Comparison of ENCODE assay signal across 12 cellular contexts in the genomic region with DNA sequence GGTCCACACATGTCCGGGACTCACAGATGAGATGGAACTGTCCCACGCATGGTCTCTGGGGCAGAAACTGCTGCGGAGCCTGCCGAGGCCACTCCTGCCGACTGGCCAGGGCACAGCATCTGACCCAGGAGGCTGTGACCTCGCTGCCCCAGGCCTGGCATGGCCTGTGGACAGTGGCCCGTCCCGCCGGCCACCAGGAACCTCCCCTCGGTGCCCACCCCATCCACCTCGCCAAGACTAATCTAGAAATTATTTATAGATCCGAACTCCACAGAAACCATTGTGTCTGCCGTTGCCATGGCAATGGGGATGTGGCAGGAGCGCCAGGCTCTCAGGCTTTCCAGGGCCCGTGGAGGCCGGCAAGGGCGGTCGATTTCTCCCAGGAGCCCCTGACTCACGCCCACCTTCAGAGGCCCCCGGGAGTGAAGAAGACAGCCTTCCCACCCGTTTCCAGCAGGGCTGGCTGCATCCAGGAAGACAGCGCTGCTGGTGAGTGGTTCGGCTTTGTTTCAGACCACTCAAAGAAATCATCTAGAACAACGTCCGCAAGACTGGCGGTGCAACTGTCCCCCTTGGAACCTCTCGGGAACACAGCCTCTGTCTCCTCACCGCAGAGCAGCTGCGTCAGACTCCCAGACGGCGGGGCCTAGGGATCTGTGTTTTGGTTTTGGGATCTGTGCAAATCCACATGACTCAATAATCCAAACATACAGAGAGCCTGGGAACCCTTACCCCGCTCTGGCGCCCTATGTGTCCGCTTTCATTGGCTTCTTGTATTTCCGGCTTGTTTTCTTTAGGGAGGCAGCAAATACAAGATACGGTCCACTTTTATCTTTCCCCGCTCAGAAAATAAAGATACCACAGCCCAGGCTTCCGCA. TPM values are rescaled to one million over a fixed set of nuclear protein-coding genes. Genes with fewer than 3 reads are reported as not detected.
DNase-seq lines count a peak whose midpoint lies in the region; ATAC-seq, FAIRE-seq and TF ChIP-seq lines count a peak whose summit lies in the region.
"Had no signal": no experiment of that assay in that cellular context is flagged by ENCODE, and none has a peak within 500 bp of the region (broad histone marks: within the 10 kb centered on the region; RNA-seq: fewer than 3 reads in every experiment).

No MANE protein-coding gene starts in this region.

- intact Hi-C loops in right cardiac atrium (cut with DNase I): loop anchor here in 2 of 4 donors (5.0 to 10.0 kb wide), 2 partner anchors 124 to 126 kb away; no protein-coding TSS in a partner anchor
- intact Hi-C loops in spleen (cut with DNase I; ENCODE audit: low total_unique reads): no loop called here

- TF ChIP-seq CTCF in astrocyte (IDR thresholded peaks at IDR 0.05; ENCODE audit: insufficient read depth, low read depth, low read length): no peak
- TF ChIP-seq CTCF in spleen (IDR thresholded peaks at IDR 0.05 in 8 of 11, conservative IDR thresholded peaks at IDR 0.05 in 3 of 11): no peak

- peak overlapping the region; percentile 72 for H2AFZ ChIP-seq in astrocyte (ENCODE audit: low read depth, low read length)

- H3K27ac ChIP-seq in astrocyte (ENCODE audit: low read depth, low read length) (peak overlapping the region; percentile 57), right cardiac atrium (ENCODE audit: low read length) (peak overlapping the region; percentile 26), spleen (no peak overlapping the region)

- peaks cover 29% of the 10 kb centered on the region for H3K9me3 Mint-ChIP-seq in astrocyte (ENCODE audit: unreplicated experiment)
- H3K9me3 Mint-ChIP-seq: natural killer cell treated with Interleukin-12 subunit alpha and Interleukin-12 subunit beta and Interleukin-15 and Interleukin-18, amount 100 ng/mL, for 72 hours had no signal

- peaks cover 6% of the 10 kb centered on the region for H3K4me1 Mint-ChIP-seq in astrocyte (ENCODE audit: low read depth, unreplicated experiment)

- H3K4me3 ChIP-seq in H7 (ENCODE audit: insufficient read depth, low read depth, low read length) (no peak overlapping the region), astrocyte (ENCODE audit: insufficient read depth, low read depth, low read length) (peak overlapping the region; percentile 43), right cardiac atrium (ENCODE audit: low read length) (peak overlapping the region; percentile 12), skeletal muscle satellite cell (ENCODE audit: low read length) (peak overlapping the region; percentile 46), spleen (no peak overlapping the region)
- H3K4me3 ChIP-seq: GM12878 had no signal

- peaks cover 2% of the 10 kb centered on the region for H3K36me3 Mint-ChIP-seq in astrocyte (ENCODE audit: low read depth, unreplicated experiment)

- no peak for TF ChIP-seq POLR2A in spleen (IDR thresholded peaks at IDR 0.05)

- H3K9me3 ChIP-seq in astrocyte (ENCODE audit: insufficient read depth, low read depth, low read length) (peaks cover 6% of the 10 kb centered on the region), right cardiac atrium (ENCODE audit: control insufficient read depth, low read length) (no peaks in the 10 kb centered on the region), skeletal muscle satellite cell (replicated peaks; ENCODE audit: low read length) (no peaks in the 10 kb centered on the region), spleen (peaks cover 0 to 15% (median 7%) of the 10 kb centered on the region in 8 donors)

- peak overlapping the region; percentile 82 for H3K4me2 ChIP-seq in astrocyte (ENCODE audit: low read length)
- peak overlapping the region; percentile 69 for H3K4me2 ChIP-seq in skeletal muscle satellite cell (ENCODE audit: low read length)

- H4K20me1 ChIP-seq in astrocyte (ENCODE audit: insufficient read depth, low read length): no peaks in the 10 kb centered on the region

- no peaks in the 10 kb centered on the region; the same call in 1 of the 2 replicates for H3K27me3 ChIP-seq in H7 (ENCODE audit: control insufficient read depth, insufficient read depth, low read length)
- H3K27me3 ChIP-seq in astrocyte (ENCODE audit: insufficient read depth, low read length): peaks cover 11% of the 10 kb centered on the region
- H3K27me3 ChIP-seq in right cardiac atrium (ENCODE audit: control insufficient read depth, insufficient read depth): no peaks in the 10 kb centered on the region
- H3K27me3 ChIP-seq in skeletal muscle satellite cell (ENCODE audit: control insufficient read depth, insufficient read depth, low read length): peaks cover 71% of the 10 kb centered on the region
- peaks cover 0 to 78% (median 15%) of the 10 kb centered on the region in 7 donors for H3K27me3 ChIP-seq in spleen (replicated peaks in 1 of 7)

- no peak for FAIRE-seq in astrocyte (lab: Jason Lieb, UNC)
- FAIRE-seq: GM12878 had no signal

- DNase-seq in H7: peak; percentile 69
- DNase-seq in astrocyte (ENCODE audit: low read depth): peak; percentile 73
- DNase-seq in right cardiac atrium: peak; percentile 74 to 82 (median 81)
- no peak for DNase-seq in spleen
- DNase-seq in OCI-M2 (lab: John Stamatoyannopoulos, UW; ENCODE audit: unreplicated experiment): no peak
- no peak for DNase-seq in HPDE6-E6E7 (ENCODE audit: extremely low spot score)
- DNase-seq in NK-92 (lab: John Stamatoyannopoulos, UW; ENCODE audit: unreplicated experiment): no peak
- DNase-seq: NCI-H1694; stimulated activated naive CD8-positive, alpha-beta T cell treated with anti-CD3 and anti-CD28 coated beads, Interleukin-15, Interleukin-2, amounts not matched to agents 100 U/mL and 50 U/mL, for 24 hours had no signal

- H3K4me3 Mint-ChIP-seq in astrocyte (ENCODE audit: unreplicated experiment): no peak overlapping the region
- H3K4me3 Mint-ChIP-seq: natural killer cell treated with Interleukin-12 subunit alpha and Interleukin-12 subunit beta and Interleukin-15 and Interleukin-18, amount 100 ng/mL, for 72 hours had no signal

- H3K27me3 Mint-ChIP-seq in astrocyte (ENCODE audit: low read depth, unreplicated experiment): peaks cover 41% of the 10 kb centered on the region

- 28% methylated on average over 38 of the region's 38 CpGs for WGBS in right cardiac atrium
- WGBS in spleen, 5 donors: 68 to 83% (median 70%) methylated on average over 32 to 38 of the region's 38 CpGs

- H3K27ac Mint-ChIP-seq in astrocyte (ENCODE audit: unreplicated experiment): no peak overlapping the region
- H3K27ac Mint-ChIP-seq: natural killer cell treated with Interleukin-12 subunit alpha and Interleukin-12 subunit beta and Interleukin-15 and Interleukin-18, amount 100 ng/mL, for 72 hours had no signal

- H3K36me3 ChIP-seq in H7 (replicated peaks; ENCODE audit: control insufficient read depth, insufficient read depth, low read length) (no peaks in the 10 kb centered on the region), astrocyte (ENCODE audit: insufficient read depth, low read length) (no peaks in the 10 kb centered on the region), skeletal muscle satellite cell (ENCODE audit: insufficient read depth, low read length) (no peaks in the 10 kb centered on the region), spleen (no peaks in the 10 kb centered on the region)

- ATAC-seq in right cardiac atrium: peak; percentile 79 to 87
- ATAC-seq: GM12878; natural killer cell treated with Interleukin-12 subunit alpha and Interleukin-12 subunit beta and Interleukin-15 and Interleukin-18, amount 100 ng/mL, for 72 hours; stimulated activated naive CD8-positive, alpha-beta T cell treated with anti-CD3 and anti-CD28 coated beads, Interleukin-15, Interleukin-2, amounts not matched to agents 100 U/mL and 50 U/mL, for 24 hours had no signal

- no peaks in the 10 kb centered on the region for H3K79me2 ChIP-seq in astrocyte (ENCODE audit: insufficient read depth, low read length)

- H3K9ac ChIP-seq in astrocyte (ENCODE audit: low read length) (peak overlapping the region; percentile 64), skeletal muscle satellite cell (ENCODE audit: low read depth, low read length) (no peak overlapping the region)

- H3K4me1 ChIP-seq in astrocyte (ENCODE audit: insufficient read depth, low read length): peaks cover 28% of the 10 kb centered on the region
- no peaks in the 10 kb centered on the region for H3K4me1 ChIP-seq in right cardiac atrium (ENCODE audit: control insufficient read depth, insufficient read depth, low read length)
- peaks cover 7% of the 10 kb centered on the region for H3K4me1 ChIP-seq in skeletal muscle satellite cell (ENCODE audit: control insufficient read depth, insufficient read depth, low read length)
- peaks cover 0 to 8% (median 0%) of the 10 kb centered on the region in 6 donors for H3K4me1 ChIP-seq in spleen

RNA-seq across cellular contexts. Expression of a gene that starts 48.4 kb away (rescaled TPM):
- total RNA-seq in H7 (2014; rRNA removed; shearing (Covaris generic)): 12.2 and 13.3 TPM in 2 replicates
- total RNA-seq in astrocyte: 19.0 and 19.2 TPM in 2 replicates
- 10 to 100 TPM; 21.9 to 29.4 (median 23.0) TPM for total RNA-seq in right cardiac atrium
- 11.1 TPM for polyA plus RNA-seq in right cardiac atrium
- total RNA-seq in skeletal muscle satellite cell (2012; rRNA removed): 5.7 and 12.2 TPM in 2 replicates
- 10 to 100 TPM; 11.4 to 18.3 (median 14.2) TPM for total RNA-seq in spleen
- 1 to 10 TPM; 1.6 to 3.7 (median 1.8) TPM for polyA plus RNA-seq in spleen

Comparison
In these comparisons a context has a peak if more than half of its experiments do, and no peak if none do; other contexts are left out.
1. DNase-seq: peak in H7 (single experiment), astrocyte (single experiment) and right cardiac atrium (3 of 3); none in spleen (single experiment), OCI-M2 (single experiment), HPDE6-E6E7 (single experiment) and NK-92 (single experiment).
2. H3K4me3 ChIP-seq: peak in astrocyte (single experiment), right cardiac atrium (single experiment) and skeletal muscle satellite cell (single experiment); none in H7 (single experiment) and spleen (0 of 8).
3. H3K27ac ChIP-seq: peak in astrocyte (single experiment) and right cardiac atrium (single experiment); none in spleen (0 of 8).